In genomic region chr16:66660422-66661209, GRCh38 we compare ENCODE assay signal across 1 cellular context.
TF ChIP-seq lines count a peak whose summit lies in the region.

No MANE protein-coding gene starts in this region.

TF ChIP-seq in GM23338, 12 proteins besides CTCF, POLR2A, EP300 and RAD21 (continued from another document):
- TF ChIP-seq REST (IDR thresholded peaks at IDR 0.05; ENCODE audit: unreplicated experiment) = no peak
- no peak for TF ChIP-seq EZH2 (IDR thresholded peaks at IDR 0.05; ENCODE audit: low read depth, unreplicated experiment)
- TF ChIP-seq POLR2AphosphoS5 (IDR thresholded peaks at IDR 0.05; ENCODE audit: low read depth) = no peak
- no peak for TF ChIP-seq NANOG (IDR thresholded peaks at IDR 0.05; ENCODE audit: borderline replicate concordance)
- TF ChIP-seq ZNF331 (CRISPR knock-in tag; IDR thresholded peaks at IDR 0.05; ENCODE audit: low read depth) = no peak
- no peak for TF ChIP-seq ZNF114 (CRISPR knock-in tag; IDR thresholded peaks at IDR 0.05)
- TF ChIP-seq JUNB (IDR thresholded peaks at IDR 0.05; ENCODE audit: unreplicated experiment) = no peak
- no peak for TF ChIP-seq ZNF462 (CRISPR knock-in tag; IDR thresholded peaks at IDR 0.05)
- no peak for TF ChIP-seq CREB1 (CRISPR knock-in tag; IDR thresholded peaks at IDR 0.05; ENCODE audit: low read depth)
TF ChIP-seq in GM23338: peak in this region for 0.
